In genomic region chr20:2429061-2429460, GRCh38 we compare ENCODE assay signal across 35 cellular contexts. TPM values are rescaled to one million over a fixed set of nuclear protein-coding genes. Genes with fewer than 3 reads are reported as not detected.
"Had no signal": no experiment of that assay in that cellular context is flagged by ENCODE, and none has a peak within 500 bp of the region (broad histone marks: within the 10 kb centered on the region; RNA-seq: fewer than 3 reads in every experiment).

No MANE protein-coding gene starts in this region.

- H3K36me3 Mint-ChIP-seq: activated CD4-positive, alpha-beta memory T cell treated with anti-CD3 and anti-CD28 coated beads for 36 hours; activated naive CD4-positive, alpha-beta T cell treated with anti-CD3 and anti-CD28 coated beads, Interleukin-2, amount 10 ng/mL, durations not matched to agents 7 days and 5 days; WTC11 had no signal

- H3K27ac ChIP-seq: brain microvascular endothelial cell had no signal

- H3K27me3 ChIP-seq: brain microvascular endothelial cell, MG63 had no signal

- H3K36me3 ChIP-seq: brain microvascular endothelial cell, MG63 had no signal

- H3K27ac Mint-ChIP-seq: activated CD4-positive, alpha-beta memory T cell treated with anti-CD3 and anti-CD28 coated beads for 36 hours; activated CD8-positive, alpha-beta memory T cell treated with anti-CD3 and anti-CD28 coated beads, Interleukin-2, amount 10 ng/mL, durations not matched to agents 7 days and 5 days; activated naive CD4-positive, alpha-beta T cell treated with anti-CD3 and anti-CD28 coated beads, Interleukin-2, amount 10 ng/mL, durations not matched to agents 7 days and 5 days; activated naive CD8-positive, alpha-beta T cell; activated naive CD8-positive, alpha-beta T cell treated with anti-CD3 and anti-CD28 coated beads, Interleukin-2, amount 50 U/mL, for 24 hours; T-helper 1 cell treated with Interleukin-12 subunit alpha and Interleukin-12 subunit beta and Interleukin-4 antibody, amounts not matched to agents 30 μg/mL and 1 μg/mL, for 36 hours; T-helper 2 cell treated with Interferon-gamma antibody and Interleukin-4, amounts not matched to agents 5 μg/mL and 100 μg/mL, for 36 hours; WTC11 had no signal

- H3K4me3 ChIP-seq: MG63 had no signal

- H3K4me3 Mint-ChIP-seq: activated CD4-positive, alpha-beta memory T cell treated with anti-CD3 and anti-CD28 coated beads for 36 hours; activated CD8-positive, alpha-beta memory T cell treated with anti-CD3 and anti-CD28 coated beads, Interleukin-2, amount 10 ng/mL, durations not matched to agents 7 days and 5 days; activated naive CD4-positive, alpha-beta T cell treated with anti-CD3 and anti-CD28 coated beads, Interleukin-2, amount 10 ng/mL, durations not matched to agents 7 days and 5 days; activated naive CD8-positive, alpha-beta T cell; activated naive CD8-positive, alpha-beta T cell treated with anti-CD3 and anti-CD28 coated beads, Interleukin-2, amount 50 U/mL, for 24 hours; T-helper 1 cell treated with Interleukin-12 subunit alpha and Interleukin-12 subunit beta and Interleukin-4 antibody, amounts not matched to agents 30 μg/mL and 1 μg/mL, for 36 hours; T-helper 2 cell treated with Interferon-gamma antibody and Interleukin-4, amounts not matched to agents 5 μg/mL and 100 μg/mL, for 36 hours; WTC11 had no signal

- ATAC-seq: activated CD8-positive, alpha-beta memory T cell treated with anti-CD3 and anti-CD28 coated beads, Interleukin-2, amount 10 ng/mL, durations not matched to agents 7 days and 5 days; activated naive CD8-positive, alpha-beta T cell treated with anti-CD3 and anti-CD28 coated beads, Interleukin-2, amount 50 U/mL, for 24 hours; Panc1; WTC11 had no signal

- DNase-seq: activated CD4-positive, alpha-beta memory T cell treated with anti-CD3 and anti-CD28 coated beads for 36 hours; activated CD4-positive, alpha-beta T cell treated with anti-CD3 and anti-CD28 coated beads for 4 hours; activated CD4-positive, alpha-beta T cell treated with anti-CD3 and anti-CD28 coated beads, Interleukin-2, amount 50 U/mL, for 1 hour; activated CD4-positive, CD25-positive, alpha-beta regulatory T cell treated with anti-CD3 and anti-CD28 coated beads, Interleukin-2, amount 50 U/mL, for 72 hours; activated CD8-positive, alpha-beta memory T cell treated with anti-CD3 and anti-CD28 coated beads for 24 hours; activated CD8-positive, alpha-beta memory T cell treated with anti-CD3 and anti-CD28 coated beads, Interleukin-2, amount 10 ng/mL, durations not matched to agents 7 days and 5 days; activated CD8-positive, alpha-beta memory T cell treated with anti-CD3 and anti-CD28 coated beads, Interleukin-2, amount 50 U/mL, for 48 hours; activated effector memory CD4-positive, alpha-beta T cell treated with Interleukin-2 at 50 U/mL for 16 hours; activated naive CD4-positive, alpha-beta T cell treated with anti-CD3 and anti-CD28 coated beads, Interleukin-2, amount 10 ng/mL, durations not matched to agents 7 days and 5 days; activated naive CD8-positive, alpha-beta T cell treated with anti-CD3 and anti-CD28 coated beads, Interleukin-2, amount 50 U/mL, for 24 hours; activated T-cell treated with anti-CD3 and anti-CD28 coated beads, Interleukin-2, amount 50 U/mL, for 48 hours; amniotic stem cell; aorta; brain microvascular endothelial cell; central memory CD4-positive, alpha-beta T cell; Karpas-422; KBM-7; MG63; NCI-H1048; NCI-H1105 treated with DMSO at 0.1 percent for 48 hours; NCI-H1436; NCI-H1694; NCI-H1930; NCI-H2081 treated with DMSO at 0.1 percent for 48 hours; NCI-H226; NCI-H446 treated with DMSO at 0.1 percent for 48 hours; NCI-H524; NCI-H69; Right ventricle myocardium superior; RPMI8226 had no signal

- H3K9me3 ChIP-seq: MG63 had no signal

- H3K4me1 Mint-ChIP-seq: activated CD8-positive, alpha-beta memory T cell treated with anti-CD3 and anti-CD28 coated beads, Interleukin-2, amount 10 ng/mL, durations not matched to agents 7 days and 5 days; activated naive CD4-positive, alpha-beta T cell treated with anti-CD3 and anti-CD28 coated beads, Interleukin-2, amount 10 ng/mL, durations not matched to agents 7 days and 5 days; activated naive CD8-positive, alpha-beta T cell treated with anti-CD3 and anti-CD28 coated beads, Interleukin-2, amount 50 U/mL, for 24 hours; WTC11 had no signal

- H3K9me3 Mint-ChIP-seq: activated CD4-positive, alpha-beta memory T cell treated with anti-CD3 and anti-CD28 coated beads for 36 hours; activated naive CD4-positive, alpha-beta T cell treated with anti-CD3 and anti-CD28 coated beads, Interleukin-2, amount 10 ng/mL, durations not matched to agents 7 days and 5 days; activated naive CD8-positive, alpha-beta T cell treated with anti-CD3 and anti-CD28 coated beads, Interleukin-2, amount 50 U/mL, for 24 hours; T-helper 1 cell treated with Interleukin-12 subunit alpha and Interleukin-12 subunit beta and Interleukin-4 antibody, amounts not matched to agents 30 μg/mL and 1 μg/mL, for 36 hours; T-helper 2 cell treated with Interferon-gamma antibody and Interleukin-4, amounts not matched to agents 5 μg/mL and 100 μg/mL, for 36 hours; WTC11 had no signal

RNA-seq across cellular contexts. Expression of gene TGM6, which starts 48.4 kb away (rescaled TPM):
- total RNA-seq: activated CD4-positive, alpha-beta memory T cell treated with anti-CD3 and anti-CD28 coated beads for 36 hours; activated CD8-positive, alpha-beta memory T cell treated with anti-CD3 and anti-CD28 coated beads, Interleukin-2, amount 10 ng/mL, durations not matched to agents 7 days and 5 days; aorta; Right ventricle myocardium superior; WTC11 had no signal
- polyA plus RNA-seq: aorta had no signal
